20 cellular contexts compared by ENCODE assay signal in genomic region chr1:240201931-240202330, GRCh38.
A peak's percentile ranks its signal among the peaks of the same experiment; 100 is the strongest.
DNase-seq lines count a peak whose midpoint lies in the region; ATAC-seq, FAIRE-seq and TF ChIP-seq lines count a peak whose summit lies in the region.
"Had no signal": no experiment of that assay in that cellular context is flagged by ENCODE, and none has a peak within 500 bp of the region (broad histone marks: within the 10 kb centered on the region; RNA-seq: fewer than 3 reads in every experiment).

No MANE protein-coding gene starts in this region.

- no peak overlapping the region for H3K4me2 ChIP-seq in A549
- H3K4me2 ChIP-seq: BLaER1 had no signal

- TF ChIP-seq POLR2A in A549 (IDR thresholded peaks at IDR 0.05; ENCODE audit: low read length): no peak

- CTCF ChIA-PET in A549 (lab: Yijun Ruan, JAX) (no interaction called here), HEK293 (lab: Yijun Ruan, JAX) (interaction anchor here (1.4 to 2.8 kb wide), 2 partner anchors 11 to 490 kb away, joined by 3 to 13 read pairs; no protein-coding TSS in a partner anchor)

- TF ChIP-seq CTCF in A549 (IDR thresholded peaks at IDR 0.05): no peak
- no peak for TF ChIP-seq CTCF in HEK293 (tag by site-specific recombination; IDR thresholded peaks at IDR 0.05)

- FAIRE-seq in A549 (lab: Jason Lieb, UNC): no peak
- FAIRE-seq: G401.6, GM12891, GM19239 had no signal

- TF ChIP-seq RAD21 in A549 (conservative IDR thresholded peaks at IDR 0.05 in 1 of 2, IDR thresholded peaks at IDR 0.05 in 1 of 2): no peak

- no peak for ATAC-seq in A549
- no peak for ATAC-seq in GM21526 (IDR thresholded peaks at IDR 0.05; ENCODE audit: low FRiP score, unreplicated experiment)
- ATAC-seq in HG02981 (IDR thresholded peaks at IDR 0.05; ENCODE audit: unreplicated experiment): no peak

- H3K36me3 ChIP-seq in HEK293 (ENCODE audit: control insufficient read depth in 2 of 2, insufficient read depth in 1 of 2, low read length in 2 of 2): peaks cover 0 to 3% of the 10 kb centered on the region in 2 experiments; a peak in 2 of 3 replicates
- H3K36me3 ChIP-seq in adipocyte (ENCODE audit: control insufficient read depth, insufficient read depth, low read length, severe bottlenecking): no peaks in the 10 kb centered on the region
- H3K36me3 ChIP-seq: BE2C, BLaER1 had no signal

- WGBS in A549 (ENCODE audit: missing lambda C conversion rate): 53% methylated on average over 4 of the region's 4 CpGs

- no peak for TF ChIP-seq EP300 in A549 (IDR thresholded peaks at IDR 0.05)

- no peak overlapping the region for H3K9ac ChIP-seq in adipocyte (ENCODE audit: low read length)
- H3K9ac ChIP-seq: BLaER1 had no signal

- H3K27ac ChIP-seq in A549 (no peak overlapping the region), HEK293 (ENCODE audit: extremely low read depth, low read depth, low read length) (no peak overlapping the region)
- H3K27ac ChIP-seq: 22Rv1, BLaER1 had no signal

- no peak for DNase-seq in A549 (ENCODE audit: low read depth in 1 of 2, low spot score in 1 of 2)
- no peak for DNase-seq in adipocyte (ENCODE audit: low read depth)
- no peak for DNase-seq in SIG-M5 treated with dmso at 0.1 percent for 504 hours (lab: John Stamatoyannopoulos, UW; ENCODE audit: unreplicated experiment)
- DNase-seq: ACHN; BE2C; C1 segment of cervical spinal cord; CD4-positive, alpha-beta memory T cell; CD4-positive, CD25-positive, alpha-beta regulatory T cell; CD8-positive, alpha-beta memory T cell; COR-L47; DMS79 treated with DMSO at 0.1 percent for 48 hours; GF-D8 had no signal

- no peaks in the 10 kb centered on the region for H3K27me3 ChIP-seq in adipocyte (replicated peaks; ENCODE audit: control insufficient read depth, insufficient read depth, low read length)
- H3K27me3 ChIP-seq: BE2C, BLaER1 had no signal

- H3K9me3 ChIP-seq in A549: peaks cover 12% of the 10 kb centered on the region; the same call in 1 of the 3 replicates
- no peaks in the 10 kb centered on the region for H3K9me3 ChIP-seq in HEK293 (ENCODE audit: control insufficient read depth, insufficient read depth, low read depth, low read length)
- H3K9me3 ChIP-seq in adipocyte (ENCODE audit: control insufficient read depth, low read length): peaks cover 13% of the 10 kb centered on the region
- H3K9me3 ChIP-seq: BE2C had no signal

- H3K4me3 ChIP-seq in A549 (no peak overlapping the region), HEK293 (ENCODE audit: low read depth, low read length) (no peak overlapping the region), adipocyte (ENCODE audit: low read length) (peak overlapping the region; percentile 29)
- H3K4me3 ChIP-seq: BLaER1 had no signal

- POLR2A ChIA-PET in A549 (lab: Yijun Ruan, JAX) (no interaction called here), HEK293 (lab: Yijun Ruan, JAX) (no interaction called here)

- H3K4me1 ChIP-seq in A549 (no peaks in the 10 kb centered on the region), HEK293 (ENCODE audit: control insufficient read depth, insufficient read depth, low read length) (no peaks in the 10 kb centered on the region), adipocyte (ENCODE audit: control insufficient read depth, insufficient read depth, low read length) (no peaks in the 10 kb centered on the region)
- H3K4me1 ChIP-seq: BE2C, BLaER1 had no signal

TF ChIP-seq in A549, 52 proteins besides CTCF, POLR2A, EP300 and RAD21:
- TF ChIP-seq HOXB5 (CRISPR knock-in tag; IDR thresholded peaks at IDR 0.05) (no peak), SREBF2 (IDR thresholded peaks at IDR 0.05) (no peak), BHLHE40 (IDR thresholded peaks at IDR 0.05; ENCODE audit: low read depth, low read length) (no peak), KDM1A (IDR thresholded peaks at IDR 0.05; ENCODE audit: low read depth) (peak; percentile 78)

TF ChIP-seq in HEK293, 187 proteins besides CTCF, POLR2A, EP300 and RAD21:
- TF ChIP-seq TRIM28 (IDR thresholded peaks at IDR 0.05; ENCODE audit: borderline replicate concordance, low read length): peak; percentile 86; the same call in 1 of the 2 replicates
- TF ChIP-seq ZNF394 (tag by site-specific recombination; IDR thresholded peaks at IDR 0.05; ENCODE audit: borderline replicate concordance): no peak
- TF ChIP-seq PRDM1 (tag by site-specific recombination; IDR thresholded peaks at IDR 0.05): no peak
- no peak for TF ChIP-seq BCL6B (tag by site-specific recombination; IDR thresholded peaks at IDR 0.05)
- no peak for TF ChIP-seq ZBTB7A (tag by site-specific recombination; IDR thresholded peaks at IDR 0.05; ENCODE audit: low read depth)
- no peak for TF ChIP-seq ZBTB1 (tag by site-specific recombination; IDR thresholded peaks at IDR 0.05)
- no peak for TF ChIP-seq ZNF610 (tag by site-specific recombination; IDR thresholded peaks at IDR 0.05; ENCODE audit: borderline replicate concordance)
- no peak for TF ChIP-seq MEIS1 (CRISPR knock-in tag; IDR thresholded peaks at IDR 0.05; ENCODE audit: borderline replicate concordance)
- no peak for TF ChIP-seq ZFHX2 (tag by site-specific recombination; conservative IDR thresholded peaks at IDR 0.05)
- peak; percentile 68 for TF ChIP-seq ZNF549 (tag by site-specific recombination; IDR thresholded peaks at IDR 0.05)
- TF ChIP-seq ZNF169 (tag by site-specific recombination; IDR thresholded peaks at IDR 0.05): no peak
- no peak for TF ChIP-seq ZFP41 (tag by site-specific recombination; IDR thresholded peaks at IDR 0.05; ENCODE audit: borderline replicate concordance)
- TF ChIP-seq SP7 (tag by site-specific recombination; IDR thresholded peaks at IDR 0.05): no peak
- no peak for TF ChIP-seq KLF1 (tag by site-specific recombination; IDR thresholded peaks at IDR 0.05)
- TF ChIP-seq ZNF692 (tag by site-specific recombination; IDR thresholded peaks at IDR 0.05): no peak
- TF ChIP-seq ZNF791 (tag by site-specific recombination; IDR thresholded peaks at IDR 0.05): no peak
- no peak for TF ChIP-seq ZNF132 (tag by site-specific recombination; IDR thresholded peaks at IDR 0.05; ENCODE audit: borderline replicate concordance)
- peak; percentile 45 for TF ChIP-seq SETDB1 (IDR thresholded peaks at IDR 0.05; ENCODE audit: insufficient read length, low read length)
- no peak for TF ChIP-seq ZNF707 (tag by site-specific recombination; IDR thresholded peaks at IDR 0.05)
- no peak for TF ChIP-seq ZFP37 (tag by site-specific recombination; IDR thresholded peaks at IDR 0.05)
